Comparison of ENCODE assay signal across 8 cellular contexts in genomic region chr9:4339357-4339756, GRCh38. TPM values are rescaled to one million over a fixed set of nuclear protein-coding genes. Genes with fewer than 3 reads are reported as not detected.
DNase-seq lines count a peak whose midpoint lies in the region; ATAC-seq and FAIRE-seq lines count a peak whose summit lies in the region.

No MANE protein-coding gene starts in this region.

- ATAC-seq in GM19351 (IDR thresholded peaks at IDR 0.05; ENCODE audit: unreplicated experiment) (peak; percentile 94), HG03571 (IDR thresholded peaks at IDR 0.05; ENCODE audit: unreplicated experiment) (peak; percentile 86)

- DNase-seq in CD1c-positive myeloid dendritic cell (ENCODE audit: extremely low spot score): peak; percentile 82
- DNase-seq in NK-92 (lab: John Stamatoyannopoulos, UW; ENCODE audit: unreplicated experiment): peak; percentile 16
- peak; percentile 57 to 59 for DNase-seq in activated CD8-positive, alpha-beta memory T cell treated with anti-CD3 and anti-CD28 coated beads for 4 hours (ENCODE audit: low read depth in 2 of 2)
- DNase-seq in mucosa of gallbladder (ENCODE audit: low spot score): peak; percentile 90
- peak; percentile 87 for DNase-seq in stimulated activated CD8-positive, alpha-beta memory T cell treated with anti-CD3 and anti-CD28 coated beads, Interleukin-4, amount 100 ng/mL, for 48 hours

- FAIRE-seq in endometrium (lab: Jason Lieb, UNC): peak; percentile 54

RNA-seq across cellular contexts. Expression of gene GLIS3, which starts 39.5 kb away (rescaled TPM):
- 120 TPM for total RNA-seq in mucosa of gallbladder

Comparison
In these comparisons a context has a peak if more than half of its experiments do, and no peak if none do; other contexts are left out.
1. Peak in every context shown above with its lines: DNase-seq and ATAC-seq.
2. DNase-seq: peak in every context shown above with its lines; median percentile 90 in mucosa of gallbladder; 87 in stimulated activated CD8-positive, alpha-beta memory T cell treated with anti-CD3 and anti-CD28 coated beads, Interleukin-4, amount 100 ng/mL, for 48 hours; 82 in CD1c-positive myeloid dendritic cell; 58 in activated CD8-positive, alpha-beta memory T cell treated with anti-CD3 and anti-CD28 coated beads for 4 hours; 16 in NK-92.